Comparison of ENCODE assay signal across 8 cellular contexts in the genomic region with DNA sequence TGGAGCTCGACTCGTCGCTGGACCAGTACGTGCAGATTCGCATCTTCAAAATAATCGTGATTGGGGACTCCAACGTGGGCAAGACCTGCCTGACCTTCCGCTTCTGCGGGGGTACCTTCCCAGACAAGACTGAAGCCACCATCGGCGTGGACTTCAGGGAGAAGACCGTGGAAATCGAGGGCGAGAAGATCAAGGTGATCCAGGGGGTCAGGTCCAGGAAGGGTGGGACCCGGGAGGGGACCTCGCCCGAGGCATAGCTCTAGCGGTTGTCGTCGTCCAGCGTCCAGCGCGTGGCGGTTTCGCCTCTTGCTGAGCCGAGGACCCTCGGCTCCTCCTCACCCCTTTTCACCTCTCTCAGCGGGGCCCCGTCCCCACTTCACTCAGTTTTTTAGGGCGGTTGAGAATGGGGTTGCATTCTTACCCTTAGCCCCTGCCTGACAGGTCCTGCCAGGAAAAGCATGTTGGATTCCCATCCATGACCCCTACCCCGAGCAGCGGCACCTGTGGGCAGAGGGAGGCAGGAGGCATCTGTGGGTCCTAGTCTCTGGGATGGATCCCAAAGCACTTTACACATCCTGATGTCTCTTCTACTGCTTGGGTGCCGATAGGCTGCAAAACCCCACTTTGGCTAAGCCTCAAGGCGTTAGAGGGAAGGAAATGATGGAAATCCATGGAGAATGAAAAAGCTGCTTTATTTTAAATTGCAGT. TPM values are rescaled to one million over a fixed set of nuclear protein-coding genes. Genes with fewer than 3 reads are reported as not detected.
DNase-seq lines count a peak whose midpoint lies in the region; ATAC-seq and TF ChIP-seq lines count a peak whose summit lies in the region.

No MANE protein-coding gene starts in this region.

- H3K27me3 ChIP-seq in AG04450 (ENCODE audit: control insufficient read depth, insufficient read depth, low read length): no peaks in the 10 kb centered on the region
- H3K27me3 ChIP-seq in HUES48 (ENCODE audit: control insufficient read depth, insufficient read depth, low read length): peaks cover 36% of the 10 kb centered on the region
- no peaks in the 10 kb centered on the region for H3K27me3 ChIP-seq in muscle layer of duodenum (ENCODE audit: low read depth, low read length)

- peaks cover 4% of the 10 kb centered on the region for H3K36me3 Mint-ChIP-seq in central memory CD8-positive, alpha-beta T cell (ENCODE audit: insufficient read depth)

- peaks cover 34% of the 10 kb centered on the region for H3K4me1 Mint-ChIP-seq in central memory CD8-positive, alpha-beta T cell

- H3K27me3 Mint-ChIP-seq in central memory CD8-positive, alpha-beta T cell: no peaks in the 10 kb centered on the region

- CTCF ChIA-PET in AG04450 (lab: Charles Lee): no interaction called here

- no peak for TF ChIP-seq CTCF in AG04450 (IDR thresholded peaks at IDR 0.05; ENCODE audit: low read depth, low read length)

- ATAC-seq in central memory CD8-positive, alpha-beta T cell (replicated peaks; ENCODE audit: extremely low read depth, poor library complexity, severe bottlenecking): no peak
- ATAC-seq in HG03565 (IDR thresholded peaks at IDR 0.05; ENCODE audit: unreplicated experiment): no peak

- H3K36me3 ChIP-seq in HUES48 (ENCODE audit: control insufficient read depth, insufficient read depth, low read length) (no peaks in the 10 kb centered on the region), muscle layer of duodenum (ENCODE audit: control insufficient read depth in 1 of 2, insufficient read depth in 2 of 2, low read length in 2 of 2) (no peaks in the 10 kb centered on the region)

- no peaks in the 10 kb centered on the region for H3K9me3 Mint-ChIP-seq in central memory CD8-positive, alpha-beta T cell

- H3K27ac ChIP-seq in AG04450 (ENCODE audit: low read depth, low read length) (no peak overlapping the region), HUES48 (ENCODE audit: low read depth, low read length) (no peak overlapping the region), muscle layer of duodenum (ENCODE audit: low read length) (no peak overlapping the region)

- H3K27ac Mint-ChIP-seq in central memory CD8-positive, alpha-beta T cell (ENCODE audit: low read depth): peak overlapping the region; percentile 71

- POLR2A ChIA-PET in AG04450 (lab: Yijun Ruan, JAX): no interaction called here

- peak overlapping the region; percentile 56 for H3K4me3 ChIP-seq in AG04450 (ENCODE audit: low read depth, low read length)
- H3K4me3 ChIP-seq in HUES48 (ENCODE audit: low read depth, low read length): peak overlapping the region; percentile 78
- H3K4me3 ChIP-seq in muscle layer of duodenum (ENCODE audit: low read depth in 1 of 2, low read length in 2 of 2): peak overlapping the region; percentile 44 to 71

- H3K4me3 Mint-ChIP-seq in central memory CD8-positive, alpha-beta T cell: peak overlapping the region; percentile 86

- H3K4me1 ChIP-seq in HUES48 (ENCODE audit: control insufficient read depth, insufficient read depth, low read length): peaks cover 6% of the 10 kb centered on the region
- H3K4me1 ChIP-seq in muscle layer of duodenum (ENCODE audit: control insufficient read depth in 1 of 2, insufficient read depth in 2 of 2, low read length in 2 of 2): peaks cover 0 to 11% of the 10 kb centered on the region in 2 donors

- H3K9ac ChIP-seq in HUES48 (ENCODE audit: low read depth, low read length): no peak overlapping the region

- H3K9me3 ChIP-seq in AG04450 (ENCODE audit: control insufficient read depth, insufficient read depth, low read length) (no peaks in the 10 kb centered on the region), HUES48 (ENCODE audit: control insufficient read depth, insufficient read depth, low read length) (no peaks in the 10 kb centered on the region), muscle layer of duodenum (ENCODE audit: control insufficient read depth in 1 of 2, low read length in 2 of 2) (no peaks in the 10 kb centered on the region)

- no peak for DNase-seq in AG04450 (ENCODE audit: low read depth, low spot score)
- DNase-seq in central memory CD8-positive, alpha-beta T cell (ENCODE audit: low spot score in 2 of 2): no peak
- no peak for DNase-seq in NCI-H510A treated with DMSO at 0.1 percent for 48 hours (lab: John Stamatoyannopoulos, UW)
- no peak for DNase-seq in NCI-H1436 treated with DMSO at 0.1 percent for 48 hours (lab: John Stamatoyannopoulos, UW)
- DNase-seq in iPS-NIHi11 (ENCODE audit: low spot score): no peak

RNA-seq across cellular contexts. Expression of gene RAB33A, which starts 0.5 kb away (rescaled TPM):
- 3.6 TPM in 2 replicates for polyA plus RNA-seq in AG04450 (2011; rRNA removed)
- polyA minus RNA-seq in AG04450 (2011; rRNA and poly(A)+ RNA removed): 2.4 and 3.2 TPM in 2 replicates

RNA-seq across cellular contexts. Expression of gene AIFM1, which starts 6.6 kb away (rescaled TPM):
- 31.1 and 39.3 TPM in 2 replicates for polyA plus RNA-seq in AG04450 (2011; rRNA removed)
- polyA minus RNA-seq in AG04450 (2011; rRNA and poly(A)+ RNA removed): 20.4 and 20.9 TPM in 2 replicates
